In the genomic region with DNA sequence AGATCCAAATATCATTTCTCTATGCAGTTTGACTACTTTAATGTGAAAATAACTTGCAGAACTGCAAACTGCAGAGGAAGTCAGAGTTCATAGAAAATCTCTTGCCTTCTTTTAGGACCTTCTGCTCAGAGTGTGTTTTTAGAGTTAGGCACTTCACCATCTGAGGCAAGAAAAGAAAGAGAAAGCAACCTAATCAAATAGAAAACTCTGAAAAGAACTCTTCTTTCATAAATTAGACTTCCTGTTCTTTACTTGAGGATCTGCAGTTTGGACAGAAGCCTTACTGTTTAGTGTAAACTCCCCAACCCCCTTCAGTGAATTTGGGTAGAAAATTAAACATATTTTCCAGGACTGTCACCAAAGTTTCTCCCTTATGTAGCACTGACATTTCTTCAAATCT, we compare ENCODE assay signal across 23 cellular contexts.
DNase-seq lines count a peak whose midpoint lies in the region; ATAC-seq and TF ChIP-seq lines count a peak whose summit lies in the region.
"Had no signal": no experiment of that assay in that cellular context is flagged by ENCODE, and none has a peak within 500 bp of the region (broad histone marks: within the 10 kb centered on the region; RNA-seq: fewer than 3 reads in every experiment).

No MANE protein-coding gene starts in this region.

- H4K20me1 ChIP-seq in smooth muscle cell (ENCODE audit: low read depth) (no peaks in the 10 kb centered on the region), PC-3 (ENCODE audit: low read length) (no peaks in the 10 kb centered on the region)

- no TSS peak for BruUV-seq in PC-3 (replicated peaks; lab: Mats Ljungman, UMichigan)

- H3K9me2 ChIP-seq in PC-3 (replicated peaks; ENCODE audit: low read length): no peaks in the 10 kb centered on the region

- H3K27me3 ChIP-seq in smooth muscle cell (ENCODE audit: low read depth) (no peaks in the 10 kb centered on the region), HAP-1 (ENCODE audit: low read depth) (peaks cover 2% of the 10 kb centered on the region; the same call in 1 of the 2 replicates), PC-3 (ENCODE audit: low read length) (no peaks in the 10 kb centered on the region)
- H3K27me3 ChIP-seq: dorsolateral prefrontal cortex, pancreas, testis had no signal

- CTCF ChIA-PET in PC-3 (lab: Charles Lee): no interaction called here

- peak overlapping the region; percentile 73; the same call in 1 of the 2 replicates for H3K27ac ChIP-seq in SK-N-MC
- H3K27ac ChIP-seq in smooth muscle cell (ENCODE audit: low read depth): no peak overlapping the region
- H3K27ac ChIP-seq in PC-3 (ENCODE audit: low read length): no peak overlapping the region
- H3K27ac ChIP-seq: pancreas, testis had no signal

- in situ Hi-C loops in HAP-1 (cut with MboI; ENCODE audit: low sequenced_read_pairs): loop anchor here (25.0 kb wide), 1 partner anchor 375 kb away; no protein-coding TSS in a partner anchor

- peak overlapping the region; percentile 28; the same call in 1 of the 2 replicates for H3K4me3 ChIP-seq in SK-N-MC
- H3K4me3 ChIP-seq in smooth muscle cell: no peak overlapping the region
- H3K4me3 ChIP-seq in HAP-1: no peak overlapping the region
- no peak overlapping the region for H3K4me3 ChIP-seq in PC-3 (ENCODE audit: low read length)
- H3K4me3 ChIP-seq: dorsolateral prefrontal cortex, lung, pancreas, testis had no signal

- H3K36me3 ChIP-seq in SK-N-MC (ENCODE audit: insufficient read depth, low read length): no peaks in the 10 kb centered on the region
- H3K36me3 ChIP-seq in smooth muscle cell (ENCODE audit: low read depth): no peaks in the 10 kb centered on the region
- H3K36me3 ChIP-seq in HAP-1 (replicated peaks): no peaks in the 10 kb centered on the region
- no peaks in the 10 kb centered on the region for H3K36me3 ChIP-seq in PC-3 (ENCODE audit: low read depth, low read length)
- H3K36me3 ChIP-seq: pancreas had no signal

- H3K79me2 ChIP-seq in smooth muscle cell (ENCODE audit: low read depth) (no peaks in the 10 kb centered on the region), PC-3 (ENCODE audit: low read length) (no peaks in the 10 kb centered on the region)

- intact Hi-C loops in PC-3 (cut with micrococcal nuclease): no loop called here

- H3K9ac ChIP-seq in SK-N-MC (ENCODE audit: insufficient read length) (peak overlapping the region; percentile 41), smooth muscle cell (ENCODE audit: low read depth) (no peak overlapping the region), PC-3 (ENCODE audit: low read length) (no peak overlapping the region)

- H2AFZ ChIP-seq in smooth muscle cell (ENCODE audit: low read depth): peak overlapping the region; percentile 35
- H2AFZ ChIP-seq in PC-3 (ENCODE audit: low read length): no peak overlapping the region

- H3K4me2 ChIP-seq in smooth muscle cell: no peak overlapping the region
- H3K4me2 ChIP-seq in PC-3 (ENCODE audit: low read length): no peak overlapping the region

- TF ChIP-seq CTCF in smooth muscle cell (IDR thresholded peaks at IDR 0.05; ENCODE audit: borderline replicate concordance, insufficient read depth, poor library complexity, severe bottlenecking) (no peak), PC-3 (conservative IDR thresholded peaks at IDR 0.05; ENCODE audit: low read depth, low read length) (no peak)

- ATAC-seq in HG02852 (IDR thresholded peaks at IDR 0.05; ENCODE audit: unreplicated experiment): peak; percentile 59
- ATAC-seq in PC-3: no peak
- no peak for ATAC-seq in GM21423 (IDR thresholded peaks at IDR 0.05; ENCODE audit: unreplicated experiment)
- ATAC-seq: pancreas, sciatic nerve had no signal

- DNase-seq in NOMO-1 treated with DMSO at 0.1 percent for 48 hours (lab: John Stamatoyannopoulos, UW; ENCODE audit: unreplicated experiment) (peak; percentile 18), NOMO-1 treated with dmso at 0.1 percent for 144 hours (lab: John Stamatoyannopoulos, UW; ENCODE audit: unreplicated experiment) (no peak), SK-N-MC (ENCODE audit: low read depth, low spot score) (no peak), smooth muscle cell (lab: John Stamatoyannopoulos, UW; ENCODE audit: unreplicated experiment) (no peak), HAP-1 (ENCODE audit: low spot score in 2 of 2) (no peak), PC-3 (no peak)
- DNase-seq: activated naive CD4-positive, alpha-beta T cell treated with anti-CD3 and anti-CD28 coated beads, Interleukin-2, amount 50 U/mL, for 16 hours; activated T-cell treated with anti-CD3 and anti-CD28 coated beads, Interleukin-2, amount 50 U/mL, for 48 hours; anterior cingulate cortex; caudate nucleus; COR-L47; dorsolateral prefrontal cortex; HFFc6; Kasumi-1; kidney; NCI-H446; pancreas; SW 1271; testis had no signal

- H3F3A ChIP-seq in smooth muscle cell (ENCODE audit: low read depth): no peaks in the 10 kb centered on the region
- H3F3A ChIP-seq in PC-3 (ENCODE audit: low read length, unreplicated experiment): no peaks in the 10 kb centered on the region

- H3K4me1 ChIP-seq in smooth muscle cell (ENCODE audit: low read depth) (peaks cover 4% of the 10 kb centered on the region), HAP-1 (peaks cover 14% of the 10 kb centered on the region), PC-3 (ENCODE audit: insufficient read depth, low read length) (peaks cover 16% of the 10 kb centered on the region)
- H3K4me1 ChIP-seq: pancreas had no signal

- H3K9me3 ChIP-seq in SK-N-MC (ENCODE audit: low read depth, low read length) (no peaks in the 10 kb centered on the region), smooth muscle cell (replicated peaks; ENCODE audit: low read depth) (no peaks in the 10 kb centered on the region), HAP-1 (no peaks in the 10 kb centered on the region), PC-3 (ENCODE audit: low read length) (no peaks in the 10 kb centered on the region)
- H3K9me3 ChIP-seq: pancreas, testis had no signal

- POLR2A ChIA-PET in PC-3 (lab: Charles Lee; ENCODE audit: unreplicated experiment): interaction anchor here (0.6 kb wide), 1 partner anchor 706 kb away, joined by 3 read pairs; no protein-coding TSS in a partner anchor
